In genomic region chr17:59155439-59156177, GRCh38 we compare ENCODE assay signal across 8 cellular contexts.
DNase-seq lines count a peak whose midpoint lies in the region; ATAC-seq and TF ChIP-seq lines count a peak whose summit lies in the region.

PRR11 (plus strand) TSS chr17:59155746; CDS start chr17:59169753, 14,007 bp downstream.

- no peak for TF ChIP-seq CTCF in choroid plexus epithelial cell (conservative IDR thresholded peaks at IDR 0.05; ENCODE audit: low read depth, low read length)

- ATAC-seq in GM18873 (IDR thresholded peaks at IDR 0.05; ENCODE audit: low FRiP score, unreplicated experiment), result peak; percentile 88
- peak; percentile 74 for ATAC-seq in HG03103 (IDR thresholded peaks at IDR 0.05; ENCODE audit: low read depth, unreplicated experiment)

- H3K4me3 ChIP-seq in choroid plexus epithelial cell (ENCODE audit: low read depth, low read length), result peak within 1 kb of the TSS; percentile 88

- DNase-seq in AG08395 (ENCODE audit: low spot score), result peak; percentile 98
- DNase-seq in NCI-H2227 treated with DMSO at 0.1 percent for 48 hours (lab: John Stamatoyannopoulos, UW), result peak; percentile 100
- peak; percentile 81 for DNase-seq in activated CD4-positive, CD25-positive, alpha-beta regulatory T cell treated with anti-CD3 and anti-CD28 coated beads, Interleukin-2, amount 50 U/mL, for 72 hours
- DNase-seq in choroid plexus epithelial cell (ENCODE audit: low read depth), result peak; percentile 100
- peak; percentile 100 for DNase-seq in kidney glomerular epithelial cell (lab: John Stamatoyannopoulos, UW)
- peak; percentile 95 for DNase-seq in stimulated activated CD4-positive, alpha-beta T cell treated with anti-CD3 and anti-CD28 coated beads, Interleukin-1b, Interleukin-23, amount 100 ng/mL, for 48 hours

Comparison
In these comparisons a context has a peak if more than half of its experiments do, and no peak if none do; other contexts are left out.
1. Peak in every context shown above with its lines: DNase-seq, ATAC-seq and H3K4me3 ChIP-seq.